In genomic region chr15:88546248-88547129, GRCh38 we compare ENCODE assay signal across 1 cellular context.
TF ChIP-seq lines count a peak whose summit lies in the region.

Gene DET1, minus strand, starts transcription at chr15:88546681. Its CDS starts 14,976 bp downstream, at chr15:88531705.

TF ChIP-seq in HepG2, 621 proteins besides CTCF, POLR2A, EP300 and RAD21 (continued from another document and continues in another):
- 0 out of 2 replicates have a peak, but pooled peaks have one; percentile 19 for TF ChIP-seq PAXIP1 (CRISPR knock-in tag; conservative IDR thresholded peaks at IDR 0.05)
- 0 out of 2 replicates have a peak, but pooled peaks have one; percentile 50 for TF ChIP-seq FOXC1 (CRISPR knock-in tag; IDR thresholded peaks at IDR 0.05; ENCODE audit: borderline replicate concordance)
- TF ChIP-seq ZSCAN5A (CRISPR knock-in tag; IDR thresholded peaks at IDR 0.05; ENCODE audit: borderline replicate concordance) = peak; percentile 43; the same call in 1 of the 2 replicates
- peak; percentile 93; the same call in 1 of the 2 replicates for TF ChIP-seq SETDB1 (CRISPR knock-in tag; IDR thresholded peaks at IDR 0.05; ENCODE audit: borderline replicate concordance)
- peak; percentile 21; the same call in 1 of the 2 replicates for TF ChIP-seq CHD2 (IDR thresholded peaks at IDR 0.05; ENCODE audit: low read depth, low read length)
- peak; percentile 86 for TF ChIP-seq MIER2 (CRISPR knock-in tag; IDR thresholded peaks at IDR 0.05)
- TF ChIP-seq ZGPAT (CRISPR knock-in tag; IDR thresholded peaks at IDR 0.05) = peak; percentile 43; the same call in 1 of the 2 replicates
- peak; percentile 58; the same call in 1 of the 2 replicates for TF ChIP-seq SRF (IDR thresholded peaks at IDR 0.05; ENCODE audit: low read depth, low read length)
- no peak for TF ChIP-seq RFX1 (IDR thresholded peaks at IDR 0.05)
- TF ChIP-seq STAT5B (CRISPR knock-in tag; IDR thresholded peaks at IDR 0.05) = no peak
- TF ChIP-seq SP5 (CRISPR knock-in tag; IDR thresholded peaks at IDR 0.05; ENCODE audit: borderline replicate concordance, low read depth) = peak; percentile 41; the same call in 1 of the 2 replicates
- no peak for TF ChIP-seq ATF4 (CRISPR knock-in tag; IDR thresholded peaks at IDR 0.05)
- TF ChIP-seq HMG20A (CRISPR knock-in tag; IDR thresholded peaks at IDR 0.05; ENCODE audit: borderline replicate concordance) = no peak
- TF ChIP-seq BCLAF1 (IDR thresholded peaks at IDR 0.05) = no peak
- peak; percentile 59 for TF ChIP-seq RXRB (CRISPR knock-in tag; IDR thresholded peaks at IDR 0.05; ENCODE audit: borderline replicate concordance)
- peak; percentile 80 for TF ChIP-seq HOMEZ (CRISPR knock-in tag; IDR thresholded peaks at IDR 0.05; ENCODE audit: low read depth)
- TF ChIP-seq NFKB2 (CRISPR knock-in tag; IDR thresholded peaks at IDR 0.05; ENCODE audit: borderline replicate concordance) = peak; percentile 24; the same call in 1 of the 2 replicates
- peak; percentile 38; the same call in 1 of the 2 replicates for TF ChIP-seq MXD1 (CRISPR knock-in tag; IDR thresholded peaks at IDR 0.05)
- 0 out of 2 replicates have a peak, but pooled peaks have one; percentile 35 for TF ChIP-seq ZHX2 (IDR thresholded peaks at IDR 0.05; ENCODE audit: low read depth)
- no peak for TF ChIP-seq ZHX2 (CRISPR knock-in tag; IDR thresholded peaks at IDR 0.05; ENCODE audit: borderline replicate concordance)
- TF ChIP-seq XRCC5 (optimal IDR thresholded peaks at IDR 0.05; ENCODE audit: low read length) = peak; percentile 26
- TF ChIP-seq MEF2D (CRISPR knock-in tag; IDR thresholded peaks at IDR 0.05) = no peak
- TF ChIP-seq HOXD1 (CRISPR knock-in tag; IDR thresholded peaks at IDR 0.05) = 0 out of 2 replicates have a peak, but pooled peaks have one; percentile 37
- no peak for TF ChIP-seq NFIC (IDR thresholded peaks at IDR 0.05; ENCODE audit: low read length)
- TF ChIP-seq RELA (CRISPR knock-in tag; IDR thresholded peaks at IDR 0.05) = no peak; the same call in 1 of the 2 replicates
- TF ChIP-seq RARA (CRISPR knock-in tag; IDR thresholded peaks at IDR 0.05) = no peak
- peak; percentile 33; the same call in 1 of the 2 replicates for TF ChIP-seq ZNF580 (CRISPR knock-in tag; IDR thresholded peaks at IDR 0.05; ENCODE audit: borderline replicate concordance, low read depth)
- TF ChIP-seq THAP9 (CRISPR knock-in tag; IDR thresholded peaks at IDR 0.05; ENCODE audit: borderline replicate concordance) = no peak
- TF ChIP-seq BHLHE40 (IDR thresholded peaks at IDR 0.05; ENCODE audit: low read length) = peak; percentile 55; the same call in 1 of the 2 replicates
- peak; percentile 56; the same call in 1 of the 2 replicates for TF ChIP-seq TBX2 (CRISPR knock-in tag; IDR thresholded peaks at IDR 0.05; ENCODE audit: borderline replicate concordance)
- TF ChIP-seq FOXA3 (CRISPR knock-in tag; IDR thresholded peaks at IDR 0.05) = peak; percentile 48; the same call in 1 of the 2 replicates
